ENCODE assay signal across 27 cellular contexts in genomic region chr9:129156163-129156562, GRCh38.
"Had no signal": no experiment of that assay in that cellular context is flagged by ENCODE, and none has a peak within 500 bp of the region (broad histone marks: within the 10 kb centered on the region; RNA-seq: fewer than 3 reads in every experiment).

No MANE protein-coding gene starts in this region.

- H3K4me3 ChIP-seq: neural progenitor cell, ovary, psoas muscle, right lobe of liver, sigmoid colon, stomach, thoracic aorta, thyroid gland, tibial nerve, upper lobe of right lung, uterus had no signal

- DNase-seq: naive thymus-derived CD4-positive, alpha-beta T cell; natural killer cell; nucleus accumbens; posterior cingulate gyrus; psoas muscle; right lobe of liver; sigmoid colon; small intestine; stimulated activated CD4-positive, alpha-beta T cell treated with anti-CD3 and anti-CD28 coated beads, Interleukin-15, amount 100 ng/mL, for 24 hours; stimulated activated CD4-positive, alpha-beta T cell treated with anti-CD3 and anti-CD28 coated beads, Interleukin-2, amount 100 ng/mL, for 24 hours; stimulated activated CD4-positive, alpha-beta T cell treated with anti-CD3 and anti-CD28 coated beads, Interleukin-2, amount 100 ng/mL, for 48 hours; stimulated activated CD4-positive, alpha-beta T cell treated with anti-CD3 and anti-CD28 coated beads, Interleukin-4, amount 100 ng/mL, for 24 hours; stimulated activated naive B cell treated with anti-CD40 and anti-IgM and Interleukin-4, amounts not matched to agents 10 μg/mL and 1 μg/mL and 100 μg/mL, for 72 hours; stimulated activated naive CD4-positive, alpha-beta T cell treated with Interleukin-2 at 50 U/mL for 16 hours; stomach; thyroid gland; trophoblast cell; upper lobe of right lung; uterus had no signal

- H3K27me3 ChIP-seq: neural progenitor cell, neutrophil, ovary, right lobe of liver, sigmoid colon, stomach, thyroid gland, tibial nerve, upper lobe of right lung, uterus had no signal

- H3K4me2 ChIP-seq: neural progenitor cell had no signal

- ATAC-seq: naive thymus-derived CD4-positive, alpha-beta T cell; natural killer cell; psoas muscle; right cardiac atrium; stimulated activated effector memory CD8-positive, alpha-beta T cell treated with anti-CD3 and anti-CD28 coated beads, Interleukin-12 subunit alpha, Interleukin-12 subunit beta, amount 100 ng/mL, for 72 hours; stimulated activated naive B cell treated with anti-CD40 and anti-IgM and Interleukin-4, amounts not matched to agents 10 μg/mL and 1 μg/mL and 100 μg/mL, for 72 hours; upper lobe of right lung had no signal

- H3K27ac ChIP-seq: neural progenitor cell, neutrophil, ovary, parathyroid adenoma, psoas muscle, right lobe of liver, sigmoid colon, stomach, thoracic aorta, thyroid gland, tibial nerve, upper lobe of right lung, uterus had no signal

- H3K9me3 ChIP-seq: neutrophil, ovary, psoas muscle, right lobe of liver, sigmoid colon, stomach, thoracic aorta, thyroid gland, tibial nerve, upper lobe of right lung, uterus had no signal

- H2AFZ ChIP-seq: neural progenitor cell, parathyroid adenoma had no signal

- H3K4me1 ChIP-seq: neural progenitor cell, parathyroid adenoma, psoas muscle, right lobe of liver, sigmoid colon, stomach, thyroid gland, tibial nerve, upper lobe of right lung, uterus had no signal

- H3K79me2 ChIP-seq: parathyroid adenoma had no signal

- H3K36me3 ChIP-seq: neural progenitor cell, ovary, right lobe of liver, thyroid gland, upper lobe of right lung, uterus had no signal

- H3K9ac ChIP-seq: neural progenitor cell, parathyroid adenoma had no signal
